1 cellular context compared by ENCODE assay signal in the genomic region with DNA sequence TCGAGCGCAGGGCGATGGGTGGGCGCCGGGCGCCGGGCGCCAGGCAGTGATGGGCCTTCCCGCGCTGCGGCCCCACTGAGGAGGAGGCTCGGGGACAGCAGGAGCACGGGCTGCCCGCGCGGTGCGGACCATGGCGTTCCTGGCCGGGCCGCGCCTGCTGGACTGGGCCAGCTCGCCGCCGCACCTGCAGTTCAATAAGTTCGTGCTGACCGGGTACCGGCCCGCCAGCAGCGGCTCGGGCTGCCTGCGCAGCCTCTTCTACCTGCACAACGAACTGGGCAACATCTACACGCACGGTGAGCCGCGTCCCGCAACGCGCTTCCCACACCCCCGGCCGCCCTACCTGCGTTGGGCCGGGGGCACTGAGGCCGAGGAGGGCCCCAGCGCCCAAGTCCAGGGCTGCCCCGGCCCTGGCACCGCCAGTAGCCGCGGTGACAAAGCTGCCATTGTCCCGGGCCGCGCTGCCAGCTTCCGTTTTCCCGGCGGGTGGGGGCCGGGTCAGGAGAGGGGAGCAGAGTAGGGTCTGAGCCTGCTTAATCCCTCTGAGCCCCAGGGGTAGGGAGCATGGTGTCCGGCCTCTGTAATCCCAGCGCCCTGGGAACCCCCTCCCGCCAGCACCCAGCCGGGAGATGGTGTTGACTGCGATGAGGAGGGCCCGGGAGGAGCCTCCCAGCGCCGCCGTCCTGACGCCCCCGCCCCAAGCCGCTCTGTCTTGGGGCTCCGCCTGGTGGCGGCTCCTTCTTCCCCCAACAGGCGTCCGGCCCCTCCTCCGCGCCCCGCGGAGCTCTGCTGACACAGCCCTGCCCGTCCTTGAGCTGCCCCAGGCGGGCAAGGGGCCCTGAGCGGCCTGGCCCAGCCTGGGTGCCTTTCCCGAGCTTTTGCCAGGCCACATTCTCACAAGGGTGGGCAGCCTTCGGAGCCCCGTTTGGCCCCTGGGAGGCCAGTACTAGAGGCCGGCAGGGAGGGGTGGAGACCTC.
A peak's percentile ranks its signal among the peaks of the same experiment; 100 is the strongest.
TF ChIP-seq lines count a peak whose summit lies in the region.

No MANE protein-coding gene starts in this region.

TF ChIP-seq in K562, 482 proteins besides CTCF, POLR2A, EP300 and RAD21 (continued from another document and continues in another):
- TF ChIP-seq, protein P1, sequence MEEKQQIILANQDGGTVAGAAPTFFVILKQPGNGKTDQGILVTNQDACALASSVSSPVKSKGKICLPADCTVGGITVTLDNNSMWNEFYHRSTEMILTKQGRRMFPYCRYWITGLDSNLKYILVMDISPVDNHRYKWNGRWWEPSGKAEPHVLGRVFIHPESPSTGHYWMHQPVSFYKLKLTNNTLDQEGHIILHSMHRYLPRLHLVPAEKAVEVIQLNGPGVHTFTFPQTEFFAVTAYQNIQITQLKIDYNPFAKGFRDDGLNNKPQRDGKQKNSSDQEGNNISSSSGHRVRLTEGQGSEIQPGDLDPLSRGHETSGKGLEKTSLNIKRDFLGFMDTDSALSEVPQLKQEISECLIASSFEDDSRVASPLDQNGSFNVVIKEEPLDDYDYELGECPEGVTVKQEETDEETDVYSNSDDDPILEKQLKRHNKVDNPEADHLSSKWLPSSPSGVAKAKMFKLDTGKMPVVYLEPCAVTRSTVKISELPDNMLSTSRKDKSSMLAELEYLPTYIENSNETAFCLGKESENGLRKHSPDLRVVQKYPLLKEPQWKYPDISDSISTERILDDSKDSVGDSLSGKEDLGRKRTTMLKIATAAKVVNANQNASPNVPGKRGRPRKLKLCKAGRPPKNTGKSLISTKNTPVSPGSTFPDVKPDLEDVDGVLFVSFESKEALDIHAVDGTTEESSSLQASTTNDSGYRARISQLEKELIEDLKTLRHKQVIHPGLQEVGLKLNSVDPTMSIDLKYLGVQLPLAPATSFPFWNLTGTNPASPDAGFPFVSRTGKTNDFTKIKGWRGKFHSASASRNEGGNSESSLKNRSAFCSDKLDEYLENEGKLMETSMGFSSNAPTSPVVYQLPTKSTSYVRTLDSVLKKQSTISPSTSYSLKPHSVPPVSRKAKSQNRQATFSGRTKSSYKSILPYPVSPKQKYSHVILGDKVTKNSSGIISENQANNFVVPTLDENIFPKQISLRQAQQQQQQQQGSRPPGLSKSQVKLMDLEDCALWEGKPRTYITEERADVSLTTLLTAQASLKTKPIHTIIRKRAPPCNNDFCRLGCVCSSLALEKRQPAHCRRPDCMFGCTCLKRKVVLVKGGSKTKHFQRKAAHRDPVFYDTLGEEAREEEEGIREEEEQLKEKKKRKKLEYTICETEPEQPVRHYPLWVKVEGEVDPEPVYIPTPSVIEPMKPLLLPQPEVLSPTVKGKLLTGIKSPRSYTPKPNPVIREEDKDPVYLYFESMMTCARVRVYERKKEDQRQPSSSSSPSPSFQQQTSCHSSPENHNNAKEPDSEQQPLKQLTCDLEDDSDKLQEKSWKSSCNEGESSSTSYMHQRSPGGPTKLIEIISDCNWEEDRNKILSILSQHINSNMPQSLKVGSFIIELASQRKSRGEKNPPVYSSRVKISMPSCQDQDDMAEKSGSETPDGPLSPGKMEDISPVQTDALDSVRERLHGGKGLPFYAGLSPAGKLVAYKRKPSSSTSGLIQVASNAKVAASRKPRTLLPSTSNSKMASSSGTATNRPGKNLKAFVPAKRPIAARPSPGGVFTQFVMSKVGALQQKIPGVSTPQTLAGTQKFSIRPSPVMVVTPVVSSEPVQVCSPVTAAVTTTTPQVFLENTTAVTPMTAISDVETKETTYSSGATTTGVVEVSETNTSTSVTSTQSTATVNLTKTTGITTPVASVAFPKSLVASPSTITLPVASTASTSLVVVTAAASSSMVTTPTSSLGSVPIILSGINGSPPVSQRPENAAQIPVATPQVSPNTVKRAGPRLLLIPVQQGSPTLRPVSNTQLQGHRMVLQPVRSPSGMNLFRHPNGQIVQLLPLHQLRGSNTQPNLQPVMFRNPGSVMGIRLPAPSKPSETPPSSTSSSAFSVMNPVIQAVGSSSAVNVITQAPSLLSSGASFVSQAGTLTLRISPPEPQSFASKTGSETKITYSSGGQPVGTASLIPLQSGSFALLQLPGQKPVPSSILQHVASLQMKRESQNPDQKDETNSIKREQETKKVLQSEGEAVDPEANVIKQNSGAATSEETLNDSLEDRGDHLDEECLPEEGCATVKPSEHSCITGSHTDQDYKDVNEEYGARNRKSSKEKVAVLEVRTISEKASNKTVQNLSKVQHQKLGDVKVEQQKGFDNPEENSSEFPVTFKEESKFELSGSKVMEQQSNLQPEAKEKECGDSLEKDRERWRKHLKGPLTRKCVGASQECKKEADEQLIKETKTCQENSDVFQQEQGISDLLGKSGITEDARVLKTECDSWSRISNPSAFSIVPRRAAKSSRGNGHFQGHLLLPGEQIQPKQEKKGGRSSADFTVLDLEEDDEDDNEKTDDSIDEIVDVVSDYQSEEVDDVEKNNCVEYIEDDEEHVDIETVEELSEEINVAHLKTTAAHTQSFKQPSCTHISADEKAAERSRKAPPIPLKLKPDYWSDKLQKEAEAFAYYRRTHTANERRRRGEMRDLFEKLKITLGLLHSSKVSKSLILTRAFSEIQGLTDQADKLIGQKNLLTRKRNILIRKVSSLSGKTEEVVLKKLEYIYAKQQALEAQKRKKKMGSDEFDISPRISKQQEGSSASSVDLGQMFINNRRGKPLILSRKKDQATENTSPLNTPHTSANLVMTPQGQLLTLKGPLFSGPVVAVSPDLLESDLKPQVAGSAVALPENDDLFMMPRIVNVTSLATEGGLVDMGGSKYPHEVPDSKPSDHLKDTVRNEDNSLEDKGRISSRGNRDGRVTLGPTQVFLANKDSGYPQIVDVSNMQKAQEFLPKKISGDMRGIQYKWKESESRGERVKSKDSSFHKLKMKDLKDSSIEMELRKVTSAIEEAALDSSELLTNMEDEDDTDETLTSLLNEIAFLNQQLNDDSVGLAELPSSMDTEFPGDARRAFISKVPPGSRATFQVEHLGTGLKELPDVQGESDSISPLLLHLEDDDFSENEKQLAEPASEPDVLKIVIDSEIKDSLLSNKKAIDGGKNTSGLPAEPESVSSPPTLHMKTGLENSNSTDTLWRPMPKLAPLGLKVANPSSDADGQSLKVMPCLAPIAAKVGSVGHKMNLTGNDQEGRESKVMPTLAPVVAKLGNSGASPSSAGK (IDR thresholded peaks at IDR 0.05) = no peak
- TF ChIP-seq HNRNPH1 (optimal IDR thresholded peaks at IDR 0.05; ENCODE audit: low read depth, low read length) (no peak), LEF1 (IDR thresholded peaks at IDR 0.05) (no peak), PTTG1 (tag; IDR thresholded peaks at IDR 0.05; ENCODE audit: low read depth) (no peak), NONO (IDR thresholded peaks at IDR 0.05; ENCODE audit: low read depth in 2 of 2, low read length in 1 of 2) (0 out of 4 replicates have a peak, but pooled peaks of 1 of the 2 experiments have one; percentile 31), CBX5 (IDR thresholded peaks at IDR 0.05; ENCODE audit: borderline replicate concordance, low read depth) (no peak), MIER1 (IDR thresholded peaks at IDR 0.05; ENCODE audit: low read depth) (no peak), SRSF7 (optimal IDR thresholded peaks at IDR 0.05; ENCODE audit: low read depth, low read length) (no peak), ZNF23 (CRISPR knock-in tag; IDR thresholded peaks at IDR 0.05) (no peak), ZNF445 (CRISPR knock-in tag; IDR thresholded peaks at IDR 0.05; ENCODE audit: low read depth) (no peak), SNRNP70 (optimal IDR thresholded peaks at IDR 0.05; ENCODE audit: low read depth, low read length) (peak; percentile 67), RUNX1 (IDR thresholded peaks at IDR 0.05; ENCODE audit: low read depth) (no peak), SMARCA4 (IDR thresholded peaks at IDR 0.05) (no peak), ZC3H11A (IDR thresholded peaks at IDR 0.05; ENCODE audit: low read depth, low read length) (no peak), ZNF140 (CRISPR knock-in tag; IDR thresholded peaks at IDR 0.05) (no peak), TSC22D4 (tag; IDR thresholded peaks at IDR 0.05) (no peak), ZNF3 (CRISPR knock-in tag; IDR thresholded peaks at IDR 0.05) (no peak), BDP1 (IDR thresholded peaks at IDR 0.05; ENCODE audit: insufficient read depth, insufficient read length) (no peak), MYBL2 (IDR thresholded peaks at IDR 0.05; ENCODE audit: low read depth) (no peak), MYBL2 (CRISPR knock-in tag; IDR thresholded peaks at IDR 0.05; ENCODE audit: borderline replicate concordance) (no peak), ZNF124 (CRISPR knock-in tag; IDR thresholded peaks at IDR 0.05) (no peak), ETV1 (tag; conservative IDR thresholded peaks at IDR 0.05; ENCODE audit: low read depth) (0 out of 2 replicates have a peak, but pooled peaks have one; percentile 37), ZFP36 (IDR thresholded peaks at IDR 0.05; ENCODE audit: low read depth, low read length, partially characterized antibody) (no peak), NR3C1 (CRISPR knock-in tag; IDR thresholded peaks at IDR 0.05) (no peak; the same call in 1 of the 2 replicates)
- TF ChIP-seq, protein P2, sequence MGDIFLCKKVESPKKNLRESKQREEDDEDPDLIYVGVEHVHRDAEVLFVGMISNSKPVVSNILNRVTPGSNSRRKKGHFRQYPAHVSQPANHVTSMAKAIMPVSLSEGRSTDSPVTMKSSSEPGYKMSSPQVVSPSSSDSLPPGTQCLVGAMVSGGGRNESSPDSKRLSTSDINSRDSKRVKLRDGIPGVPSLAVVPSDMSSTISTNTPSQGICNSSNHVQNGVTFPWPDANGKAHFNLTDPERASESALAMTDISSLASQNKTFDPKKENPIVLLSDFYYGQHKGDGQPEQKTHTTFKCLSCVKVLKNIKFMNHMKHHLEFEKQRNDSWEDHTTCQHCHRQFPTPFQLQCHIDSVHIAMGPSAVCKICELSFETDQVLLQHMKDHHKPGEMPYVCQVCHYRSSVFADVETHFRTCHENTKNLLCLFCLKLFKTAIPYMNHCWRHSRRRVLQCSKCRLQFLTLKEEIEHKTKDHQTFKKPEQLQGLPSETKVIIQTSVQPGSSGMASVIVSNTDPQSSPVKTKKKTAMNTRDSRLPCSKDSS (IDR thresholded peaks at IDR 0.05; ENCODE audit: low read depth, partially characterized antibody) = no peak
- TF ChIP-seq, protein P3, sequence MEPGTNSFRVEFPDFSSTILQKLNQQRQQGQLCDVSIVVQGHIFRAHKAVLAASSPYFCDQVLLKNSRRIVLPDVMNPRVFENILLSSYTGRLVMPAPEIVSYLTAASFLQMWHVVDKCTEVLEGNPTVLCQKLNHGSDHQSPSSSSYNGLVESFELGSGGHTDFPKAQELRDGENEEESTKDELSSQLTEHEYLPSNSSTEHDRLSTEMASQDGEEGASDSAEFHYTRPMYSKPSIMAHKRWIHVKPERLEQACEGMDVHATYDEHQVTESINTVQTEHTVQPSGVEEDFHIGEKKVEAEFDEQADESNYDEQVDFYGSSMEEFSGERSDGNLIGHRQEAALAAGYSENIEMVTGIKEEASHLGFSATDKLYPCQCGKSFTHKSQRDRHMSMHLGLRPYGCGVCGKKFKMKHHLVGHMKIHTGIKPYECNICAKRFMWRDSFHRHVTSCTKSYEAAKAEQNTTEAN (CRISPR knock-in tag; IDR thresholded peaks at IDR 0.05) = no peak; the same call in 1 of the 2 replicates
- TF ChIP-seq, protein P4, sequence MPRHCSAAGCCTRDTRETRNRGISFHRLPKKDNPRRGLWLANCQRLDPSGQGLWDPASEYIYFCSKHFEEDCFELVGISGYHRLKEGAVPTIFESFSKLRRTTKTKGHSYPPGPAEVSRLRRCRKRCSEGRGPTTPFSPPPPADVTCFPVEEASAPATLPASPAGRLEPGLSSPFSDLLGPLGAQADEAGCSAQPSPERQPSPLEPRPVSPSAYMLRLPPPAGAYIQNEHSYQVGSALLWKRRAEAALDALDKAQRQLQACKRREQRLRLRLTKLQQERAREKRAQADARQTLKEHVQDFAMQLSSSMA (CRISPR knock-in tag; IDR thresholded peaks at IDR 0.05) = 0 out of 2 replicates have a peak, but pooled peaks have one; percentile 75
- TF ChIP-seq, protein P5, sequence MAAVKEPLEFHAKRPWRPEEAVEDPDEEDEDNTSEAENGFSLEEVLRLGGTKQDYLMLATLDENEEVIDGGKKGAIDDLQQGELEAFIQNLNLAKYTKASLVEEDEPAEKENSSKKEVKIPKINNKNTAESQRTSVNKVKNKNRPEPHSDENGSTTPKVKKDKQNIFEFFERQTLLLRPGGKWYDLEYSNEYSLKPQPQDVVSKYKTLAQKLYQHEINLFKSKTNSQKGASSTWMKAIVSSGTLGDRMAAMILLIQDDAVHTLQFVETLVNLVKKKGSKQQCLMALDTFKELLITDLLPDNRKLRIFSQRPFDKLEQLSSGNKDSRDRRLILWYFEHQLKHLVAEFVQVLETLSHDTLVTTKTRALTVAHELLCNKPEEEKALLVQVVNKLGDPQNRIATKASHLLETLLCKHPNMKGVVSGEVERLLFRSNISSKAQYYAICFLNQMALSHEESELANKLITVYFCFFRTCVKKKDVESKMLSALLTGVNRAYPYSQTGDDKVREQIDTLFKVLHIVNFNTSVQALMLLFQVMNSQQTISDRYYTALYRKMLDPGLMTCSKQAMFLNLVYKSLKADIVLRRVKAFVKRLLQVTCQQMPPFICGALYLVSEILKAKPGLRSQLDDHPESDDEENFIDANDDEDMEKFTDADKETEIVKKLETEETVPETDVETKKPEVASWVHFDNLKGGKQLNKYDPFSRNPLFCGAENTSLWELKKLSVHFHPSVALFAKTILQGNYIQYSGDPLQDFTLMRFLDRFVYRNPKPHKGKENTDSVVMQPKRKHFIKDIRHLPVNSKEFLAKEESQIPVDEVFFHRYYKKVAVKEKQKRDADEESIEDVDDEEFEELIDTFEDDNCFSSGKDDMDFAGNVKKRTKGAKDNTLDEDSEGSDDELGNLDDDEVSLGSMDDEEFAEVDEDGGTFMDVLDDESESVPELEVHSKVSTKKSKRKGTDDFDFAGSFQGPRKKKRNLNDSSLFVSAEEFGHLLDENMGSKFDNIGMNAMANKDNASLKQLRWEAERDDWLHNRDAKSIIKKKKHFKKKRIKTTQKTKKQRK (IDR thresholded peaks at IDR 0.05; ENCODE audit: borderline replicate concordance, low read depth, low read length) = no peak
- TF ChIP-seq, protein P6, sequence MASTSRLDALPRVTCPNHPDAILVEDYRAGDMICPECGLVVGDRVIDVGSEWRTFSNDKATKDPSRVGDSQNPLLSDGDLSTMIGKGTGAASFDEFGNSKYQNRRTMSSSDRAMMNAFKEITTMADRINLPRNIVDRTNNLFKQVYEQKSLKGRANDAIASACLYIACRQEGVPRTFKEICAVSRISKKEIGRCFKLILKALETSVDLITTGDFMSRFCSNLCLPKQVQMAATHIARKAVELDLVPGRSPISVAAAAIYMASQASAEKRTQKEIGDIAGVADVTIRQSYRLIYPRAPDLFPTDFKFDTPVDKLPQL (IDR thresholded peaks at IDR 0.05; ENCODE audit: extremely low read depth, insufficient read length) = no peak
- TF ChIP-seq, protein P7, sequence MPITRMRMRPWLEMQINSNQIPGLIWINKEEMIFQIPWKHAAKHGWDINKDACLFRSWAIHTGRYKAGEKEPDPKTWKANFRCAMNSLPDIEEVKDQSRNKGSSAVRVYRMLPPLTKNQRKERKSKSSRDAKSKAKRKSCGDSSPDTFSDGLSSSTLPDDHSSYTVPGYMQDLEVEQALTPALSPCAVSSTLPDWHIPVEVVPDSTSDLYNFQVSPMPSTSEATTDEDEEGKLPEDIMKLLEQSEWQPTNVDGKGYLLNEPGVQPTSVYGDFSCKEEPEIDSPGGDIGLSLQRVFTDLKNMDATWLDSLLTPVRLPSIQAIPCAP (CRISPR knock-in tag; IDR thresholded peaks at IDR 0.05; ENCODE audit: borderline replicate concordance) = no peak
- TF ChIP-seq, protein P8, sequence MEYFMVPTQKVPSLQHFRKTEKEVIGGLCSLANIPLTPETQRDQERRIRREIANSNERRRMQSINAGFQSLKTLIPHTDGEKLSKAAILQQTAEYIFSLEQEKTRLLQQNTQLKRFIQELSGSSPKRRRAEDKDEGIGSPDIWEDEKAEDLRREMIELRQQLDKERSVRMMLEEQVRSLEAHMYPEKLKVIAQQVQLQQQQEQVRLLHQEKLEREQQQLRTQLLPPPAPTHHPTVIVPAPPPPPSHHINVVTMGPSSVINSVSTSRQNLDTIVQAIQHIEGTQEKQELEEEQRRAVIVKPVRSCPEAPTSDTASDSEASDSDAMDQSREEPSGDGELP (CRISPR knock-in tag; IDR thresholded peaks at IDR 0.05; ENCODE audit: borderline replicate concordance) = peak; percentile 58; the same call in 1 of the 2 replicates
